In genomic region chr1:76084029-76084627, GRCh38 we compare ENCODE assay signal across 1 cellular context.
TF ChIP-seq lines count a peak whose summit lies in the region.

No MANE protein-coding gene starts in this region.

TF ChIP-seq in SK-N-SH treated with all-trans-retinoic acid at 6 μM for 48 hours, 23 proteins besides CTCF, POLR2A, EP300 and RAD21 (continued from another document):
- no peak for TF ChIP-seq POU6F1 (CRISPR knock-in tag; IDR thresholded peaks at IDR 0.05; ENCODE audit: borderline replicate concordance, low read depth)
TF ChIP-seq in SK-N-SH treated with all-trans-retinoic acid at 6 μM for 48 hours: peak in this region for 0.
